Comparison of ENCODE assay signal across 8 cellular contexts in the genomic region with DNA sequence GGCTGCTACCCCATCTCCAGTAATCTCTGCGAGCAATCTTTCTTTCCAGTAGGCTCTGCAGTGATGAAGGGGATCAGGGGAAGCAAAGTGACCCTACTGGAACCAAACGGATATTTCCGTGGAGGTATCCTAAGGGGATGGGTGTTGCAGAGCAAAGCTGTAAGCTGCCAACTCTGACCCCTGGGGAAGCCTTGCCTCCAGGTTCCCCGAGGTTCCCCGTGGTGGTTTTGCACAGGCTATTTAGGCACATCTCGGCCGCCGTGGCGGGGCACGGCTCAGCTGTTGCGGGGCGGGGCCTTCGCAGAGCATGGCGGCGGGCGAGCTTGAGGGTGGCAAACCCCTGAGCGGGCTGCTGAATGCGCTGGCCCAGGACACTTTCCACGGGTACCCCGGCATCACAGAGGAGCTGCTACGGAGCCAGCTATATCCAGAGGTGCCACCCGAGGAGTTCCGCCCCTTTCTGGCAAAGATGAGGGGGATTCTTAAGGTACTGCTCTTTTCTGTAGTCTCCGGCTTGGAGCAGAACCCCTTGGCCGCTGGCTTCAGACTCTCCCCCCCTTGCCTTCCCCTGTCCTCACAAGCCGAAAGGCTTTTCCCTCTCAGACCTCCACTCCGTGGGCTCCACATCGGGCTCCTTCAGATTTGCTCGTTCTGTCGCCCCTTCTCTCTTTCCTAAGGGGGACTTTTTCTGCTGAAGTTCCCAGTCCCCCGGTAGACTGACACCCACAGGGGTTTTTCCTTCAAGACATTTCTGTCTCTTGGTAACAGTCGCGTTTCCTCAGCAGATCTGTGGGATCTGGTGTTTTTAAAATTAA. TPM values are rescaled to one million over a fixed set of nuclear protein-coding genes. Genes with fewer than 3 reads are reported as not detected.
A peak's percentile ranks its signal among the peaks of the same experiment; 100 is the strongest.
DNase-seq lines count a peak whose midpoint lies in the region; ATAC-seq and TF ChIP-seq lines count a peak whose summit lies in the region.

A gene (plus strand): TSS at position 303 of the 815 bp plus-strand sequence. CDS start 5 bp downstream, at position 308.

- TF ChIP-seq CTCF in Caco-2 (IDR thresholded peaks at IDR 0.05; ENCODE audit: insufficient read depth in 1 of 2, low read depth in 1 of 2, low read length in 1 of 2, severe bottlenecking in 1 of 2, unreplicated experiment in 1 of 2) (no peak), OCI-LY7 (conservative IDR thresholded peaks at IDR 0.05; ENCODE audit: low read length) (0 out of 2 replicates have a peak, but pooled peaks have one; percentile 16), epithelial cell of proximal tubule (conservative IDR thresholded peaks at IDR 0.05; ENCODE audit: low read depth, low read length) (no peak)

- H3K27me3 ChIP-seq in Caco-2 (replicated peaks; ENCODE audit: control insufficient read depth, insufficient read depth, low read length) = no peaks in the 10 kb centered on the region
- no peaks in the 10 kb centered on the region for H3K27me3 ChIP-seq in mucosa of rectum (ENCODE audit: control insufficient read depth in 2 of 2, insufficient read depth in 2 of 2, low read length in 2 of 2)

- H2AFZ ChIP-seq in OCI-LY7 (ENCODE audit: low read length) = peak within 1 kb of the TSS; percentile 98

- no peaks in the 10 kb centered on the region for H3K9me2 ChIP-seq in OCI-LY7 (ENCODE audit: insufficient read depth, low read length)

- H3K4me3 ChIP-seq in Caco-2 (ENCODE audit: low read depth, low read length) = peak within 1 kb of the TSS; percentile 73
- H3K4me3 ChIP-seq in OCI-LY7 (ENCODE audit: low read depth, low read length, poor library complexity, severe bottlenecking) = peak within 1 kb of the TSS; percentile 87
- peak within 1 kb of the TSS; percentile 82 for H3K4me3 ChIP-seq in epithelial cell of proximal tubule (ENCODE audit: low read depth, low read length)
- H3K4me3 ChIP-seq in mucosa of rectum (ENCODE audit: low read length in 2 of 2) = peak within 1 kb of the TSS; percentile 95 to 97

- POLR2A ChIA-PET in Caco-2 (lab: Charles Lee) (no interaction called here), OCI-LY7 (lab: Charles Lee) (interaction anchor here (0.6 to 0.9 kb wide), 3 partner anchors 60 to 1448 kb away, joined by 3 to 4 read pairs (median 3); no protein-coding TSS in a partner anchor)

- peak within 1 kb of the TSS; percentile 89 for H3K4me2 ChIP-seq in OCI-LY7 (ENCODE audit: low read length)

- ATAC-seq in GM19468 (IDR thresholded peaks at IDR 0.05; ENCODE audit: extremely low read depth, unreplicated experiment) = peak; percentile 97

- peak within 1 kb of the TSS; percentile 85 to 89 for H3K9ac ChIP-seq in mucosa of rectum (ENCODE audit: low read depth in 1 of 2, low read length in 2 of 2)

- H3K27ac ChIP-seq in OCI-LY7 (ENCODE audit: low read depth, low read length, poor library complexity, severe bottlenecking) = no peak within 1 kb of the TSS
- peak within 1 kb of the TSS in 1 of 2 donors; percentile 28 for H3K27ac ChIP-seq in mucosa of rectum (ENCODE audit: low read depth in 2 of 2, low read length in 2 of 2)

- intact Hi-C loops in Caco-2 (cut with micrococcal nuclease; ENCODE audit: unreplicated experiment) = no loop called here
- intact Hi-C loops in OCI-LY7 (cut with micrococcal nuclease; ENCODE audit: unreplicated experiment) = no loop called here

- peak within 1 kb of the TSS; percentile 90 for H3K27ac Mint-ChIP-seq in Caco-2 (ENCODE audit: unreplicated experiment)

- H3K4me1 Mint-ChIP-seq in Caco-2 (ENCODE audit: low read depth, unreplicated experiment) = peaks cover 6% of the 10 kb centered on the region

- 0 out of 2 replicates have a peak, but pooled peaks cover 3% of the 10 kb centered on the region for H3K4me1 ChIP-seq in Caco-2
- peaks cover 12% of the 10 kb centered on the region for H3K4me1 ChIP-seq in OCI-LY7 (ENCODE audit: insufficient read depth, low read length, poor library complexity, severe bottlenecking)
- H3K4me1 ChIP-seq in mucosa of rectum (ENCODE audit: control insufficient read depth in 2 of 2, insufficient read depth in 2 of 2, low read length in 2 of 2) = peaks cover 7 to 11% of the 10 kb centered on the region in 2 donors

- no peaks in the 10 kb centered on the region for H3K27me3 Mint-ChIP-seq in Caco-2 (ENCODE audit: insufficient read depth, unreplicated experiment)

- H3K9me3 Mint-ChIP-seq in Caco-2 (ENCODE audit: unreplicated experiment) = no peaks in the 10 kb centered on the region

- BruUV-seq in Caco-2 (replicated peaks; lab: Mats Ljungman, UMichigan) (TSS peak; percentile 54), OCI-LY7 (replicated peaks; lab: Mats Ljungman, UMichigan) (TSS peak; percentile 71)

- CTCF ChIA-PET in Caco-2 (lab: Charles Lee) (no interaction called here), OCI-LY7 (lab: Charles Lee; ENCODE audit: unreplicated experiment) (interaction anchor here (0.6 kb wide), 1 partner anchor 8 kb away, joined by 3 read pairs; no protein-coding TSS in a partner anchor)

- H4K20me1 ChIP-seq in OCI-LY7 (ENCODE audit: insufficient read depth, low read length) = no peaks in the 10 kb centered on the region

- H3K4me3 Mint-ChIP-seq in Caco-2 (ENCODE audit: unreplicated experiment) = peak within 1 kb of the TSS; percentile 99

- DNase-seq in Caco-2 (peak; percentile 71 to 82), HPDE6-E6E7 (ENCODE audit: extremely low spot score) (peak; percentile 56), OCI-LY7 (ENCODE audit: low spot score) (peak; percentile 82), activated T-cell treated with anti-CD3 and anti-CD28 coated beads for 4 hours (peak; percentile 72), epithelial cell of proximal tubule (ENCODE audit: low read depth) (no peak)
- DNase-seq in stimulated activated CD8-positive, alpha-beta memory T cell treated with anti-CD3 and anti-CD28 coated beads, Interleukin-4, amount 100 ng/mL, for 48 hours = peak; percentile 89

- H3K36me3 Mint-ChIP-seq in Caco-2 (ENCODE audit: insufficient read depth, unreplicated experiment) = no peaks in the 10 kb centered on the region

- peaks cover 9% of the 10 kb centered on the region; the same call in 1 of the 2 replicates for H3K79me2 ChIP-seq in OCI-LY7 (ENCODE audit: insufficient read depth, low read depth, low read length)

- H3K36me3 ChIP-seq in Caco-2 (ENCODE audit: control insufficient read depth, insufficient read depth, low read length) (no peaks in the 10 kb centered on the region), OCI-LY7 (ENCODE audit: insufficient read depth, low read length) (no peaks in the 10 kb centered on the region), mucosa of rectum (ENCODE audit: control insufficient read depth in 2 of 2, insufficient read depth in 2 of 2, low read length in 2 of 2) (no peaks in the 10 kb centered on the region)

- H3K9me3 ChIP-seq in Caco-2 (no peaks in the 10 kb centered on the region), OCI-LY7 (ENCODE audit: low read length) (no peaks in the 10 kb centered on the region), mucosa of rectum (ENCODE audit: control insufficient read depth in 2 of 2, low read length in 2 of 2) (no peaks in the 10 kb centered on the region)

RNA-seq across cellular contexts. Expression of the gene that starts here (rescaled TPM):
- total RNA-seq in Caco-2 (2022) = 50.0 and 56.7 TPM in 2 replicates
- total RNA-seq in OCI-LY7 (2014; rRNA removed; shearing (Covaris generic)) = 22.1 and 22.6 TPM in 2 replicates
- 17.7 and 22.0 TPM in 2 replicates for total RNA-seq in OCI-LY7 (2022)
- 37.4 and 45.1 TPM in 2 replicates for total RNA-seq in epithelial cell of proximal tubule
